8 cellular contexts compared by ENCODE assay signal in the genomic region with DNA sequence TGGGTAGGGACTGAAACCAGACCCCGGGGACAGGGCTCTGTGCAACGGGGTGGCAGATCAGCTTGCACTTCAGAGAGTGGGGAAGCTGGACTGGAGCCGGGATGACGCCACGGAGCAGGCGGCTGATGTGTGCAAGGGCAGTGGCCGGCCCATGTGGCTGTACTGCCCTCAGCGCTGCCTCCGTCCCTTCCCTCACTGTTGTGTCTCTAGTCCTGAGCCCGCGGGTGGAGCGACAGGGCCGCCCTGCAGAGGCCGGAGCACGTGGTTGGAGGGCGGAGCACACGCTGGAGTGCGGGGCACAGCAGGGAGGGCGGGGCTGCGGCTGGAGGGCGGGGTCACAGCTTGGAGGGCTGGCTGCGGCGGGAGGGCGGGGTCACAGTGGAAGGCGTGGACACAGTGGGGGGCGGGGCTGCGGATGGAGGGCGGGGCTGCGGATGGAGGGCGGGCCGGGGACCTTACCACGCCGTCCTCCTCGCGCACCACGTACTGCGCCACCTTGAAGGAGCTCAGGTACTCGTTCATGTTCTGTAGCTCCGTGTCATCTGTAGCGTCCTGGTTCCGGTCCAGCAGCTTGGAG. TPM values are rescaled to one million over a fixed set of nuclear protein-coding genes. Genes with fewer than 3 reads are reported as not detected.
A peak's percentile ranks its signal among the peaks of the same experiment; 100 is the strongest.
DNase-seq lines count a peak whose midpoint lies in the region; ATAC-seq and TF ChIP-seq lines count a peak whose summit lies in the region.

No MANE protein-coding gene starts in this region.

- no peaks in the 10 kb centered on the region for H3K36me3 ChIP-seq in PC-9 (ENCODE audit: low read depth)

- H3K9me3 Mint-ChIP-seq in glutamatergic neuron (ENCODE audit: unreplicated experiment) = peaks cover 10% of the 10 kb centered on the region

- H3K4me1 ChIP-seq in PC-9 (replicated peaks; ENCODE audit: insufficient read depth) = no peaks in the 10 kb centered on the region

- no peak for TF ChIP-seq CTCF in PC-9 (conservative IDR thresholded peaks at IDR 0.05)
- TF ChIP-seq CTCF in glutamatergic neuron (IDR thresholded peaks at IDR 0.05; ENCODE audit: partially characterized antibody, unreplicated experiment) = no peak
- TF ChIP-seq CTCF in retinal pigment epithelial cell (conservative IDR thresholded peaks at IDR 0.05; ENCODE audit: low read depth, low read length) = no peak

- H3K4me3 ChIP-seq in PC-9 (no peak overlapping the region), retinal pigment epithelial cell (ENCODE audit: low read length) (no peak overlapping the region)

- no peaks in the 10 kb centered on the region for H3K9me3 ChIP-seq in PC-9 (ENCODE audit: insufficient read depth, low read depth)

- no peaks in the 10 kb centered on the region for H3K9me2 ChIP-seq in PC-9 (ENCODE audit: insufficient read depth)

- DNase-seq in PC-9 (peak; percentile 57 to 81), glutamatergic neuron (peak; percentile 84), retinal pigment epithelial cell (ENCODE audit: low read depth) (peak; percentile 12)
- peak; percentile 58 for DNase-seq in activated T-helper 9 cell treated with anti-CD3 and anti-CD28 coated beads, Interleukin-2, amount 50 U/mL, for 16 hours (ENCODE audit: low read depth)

- H3K36me3 Mint-ChIP-seq in glutamatergic neuron (ENCODE audit: unreplicated experiment) = peaks cover 10% of the 10 kb centered on the region

- H2AFZ ChIP-seq in PC-9 = no peak overlapping the region

- no peaks in the 10 kb centered on the region for H4K20me1 ChIP-seq in PC-9 (ENCODE audit: insufficient read depth)

- POLR2A ChIA-PET in PC-9 (lab: Charles Lee; ENCODE audit: unreplicated experiment) = no interaction called here

- BruUV-seq in PC-9 (replicated peaks; lab: Mats Ljungman, UMichigan) = no TSS peak

- 0 out of 2 replicates have a peak, but pooled peaks cover 3% of the 10 kb centered on the region for H3K27me3 ChIP-seq in PC-9 (ENCODE audit: insufficient read depth, low read depth)

- H3K27me3 Mint-ChIP-seq in glutamatergic neuron (ENCODE audit: unreplicated experiment) = peaks cover 2% of the 10 kb centered on the region

- no peak overlapping the region for H3K27ac Mint-ChIP-seq in glutamatergic neuron (ENCODE audit: unreplicated experiment)

- no peak overlapping the region for H3K27ac ChIP-seq in PC-9

- peak overlapping the region; percentile 69 for H3K4me2 ChIP-seq in PC-9

- H3K4me1 Mint-ChIP-seq in glutamatergic neuron (ENCODE audit: low read depth, unreplicated experiment) = peaks cover 2% of the 10 kb centered on the region

- ATAC-seq in GM19035 (IDR thresholded peaks at IDR 0.05; ENCODE audit: unreplicated experiment) = peak; percentile 55
- ATAC-seq in HG03342 (IDR thresholded peaks at IDR 0.05; ENCODE audit: unreplicated experiment) = no peak
- ATAC-seq in HG03108 (IDR thresholded peaks at IDR 0.05; ENCODE audit: unreplicated experiment) = no peak
- no peak for ATAC-seq in GM21447 (IDR thresholded peaks at IDR 0.05; ENCODE audit: unreplicated experiment)

- CTCF ChIA-PET in PC-9 (lab: Charles Lee) = interaction anchor here (0.6 kb wide), 2 partner anchors 108 to 371 kb away, joined by 3 read pairs; partner anchors contain the start of gene ICMT

- no peak overlapping the region for H3K4me3 Mint-ChIP-seq in glutamatergic neuron (ENCODE audit: unreplicated experiment)

- no peaks in the 10 kb centered on the region for H3K79me2 ChIP-seq in PC-9 (ENCODE audit: low read depth)

- intact Hi-C loops in PC-9 (cut with micrococcal nuclease; ENCODE audit: unreplicated experiment) = no loop called here

- H3F3A ChIP-seq in PC-9 (ENCODE audit: insufficient read depth, low read depth) = no peaks in the 10 kb centered on the region

RNA-seq across cellular contexts. Expression of gene CHD5, which starts 52.4 kb away (rescaled TPM):
- total RNA-seq in PC-9 (2021) = 0.50 and 0.63 TPM in 2 replicates
- 0.96 TPM for total RNA-seq in glutamatergic neuron (ENCODE audit: unreplicated experiment)

Comparison
In these comparisons a context has a peak if more than half of its experiments do, and no peak if none do; other contexts are left out.
1. DNase-seq: peak in every context shown above with its lines; median percentile 84 in glutamatergic neuron; 69 in PC-9; 58 in activated T-helper 9 cell treated with anti-CD3 and anti-CD28 coated beads, Interleukin-2, amount 50 U/mL, for 16 hours; 12 in retinal pigment epithelial cell.